ENCODE assay signal across 1 cellular context in the genomic region with DNA sequence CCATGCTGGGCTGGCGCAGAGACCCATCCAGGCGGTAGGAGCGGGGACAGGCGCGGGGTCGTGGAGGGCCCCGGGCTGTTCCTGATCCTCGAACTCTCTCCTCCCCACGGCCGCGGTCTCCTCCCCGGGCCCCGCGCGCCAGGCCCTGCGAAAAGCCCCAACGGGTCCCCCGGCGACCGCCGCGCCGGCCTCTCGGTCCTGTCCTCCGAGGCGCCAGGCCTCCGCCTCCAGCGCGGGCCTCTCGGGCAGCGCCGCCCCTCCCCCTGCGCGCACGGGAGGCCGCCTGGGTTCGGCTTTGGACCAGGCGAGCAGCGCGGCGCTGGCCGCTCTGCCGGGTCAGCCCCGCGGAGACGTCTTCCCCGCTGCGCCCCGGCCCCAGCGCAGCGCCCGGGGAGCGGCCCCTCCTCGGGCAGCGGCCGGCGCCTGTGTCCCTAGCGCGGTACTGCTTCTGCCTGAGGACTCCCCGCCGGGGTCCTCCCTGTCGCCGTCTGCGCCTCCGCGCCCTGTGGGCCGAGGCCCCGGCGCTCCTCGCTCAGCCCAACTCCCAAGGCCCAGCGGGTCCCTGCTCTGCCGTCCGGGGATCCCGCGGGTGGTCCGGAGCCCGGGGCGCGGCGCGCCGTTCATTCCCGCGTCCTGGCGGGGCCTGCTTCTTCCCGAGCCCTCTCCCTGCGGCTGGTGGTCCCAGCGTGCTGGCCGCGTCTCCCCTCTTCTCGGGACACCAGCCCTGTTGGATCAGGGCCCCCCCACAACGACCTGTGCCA.
TF ChIP-seq lines count a peak whose summit lies in the region.

No MANE protein-coding gene starts in this region.

TF ChIP-seq in K562, 482 proteins besides CTCF, POLR2A, EP300 and RAD21:
- no peak for TF ChIP-seq SRSF3 (IDR thresholded peaks at IDR 0.05; ENCODE audit: insufficient read depth, low read length)
- TF ChIP-seq SRF (CRISPR knock-in tag; IDR thresholded peaks at IDR 0.05): no peak
- TF ChIP-seq RFX7 (CRISPR knock-in tag; IDR thresholded peaks at IDR 0.05): no peak
- no peak for TF ChIP-seq GATA2 (CRISPR knock-in tag; IDR thresholded peaks at IDR 0.05)
- TF ChIP-seq, protein P1, sequence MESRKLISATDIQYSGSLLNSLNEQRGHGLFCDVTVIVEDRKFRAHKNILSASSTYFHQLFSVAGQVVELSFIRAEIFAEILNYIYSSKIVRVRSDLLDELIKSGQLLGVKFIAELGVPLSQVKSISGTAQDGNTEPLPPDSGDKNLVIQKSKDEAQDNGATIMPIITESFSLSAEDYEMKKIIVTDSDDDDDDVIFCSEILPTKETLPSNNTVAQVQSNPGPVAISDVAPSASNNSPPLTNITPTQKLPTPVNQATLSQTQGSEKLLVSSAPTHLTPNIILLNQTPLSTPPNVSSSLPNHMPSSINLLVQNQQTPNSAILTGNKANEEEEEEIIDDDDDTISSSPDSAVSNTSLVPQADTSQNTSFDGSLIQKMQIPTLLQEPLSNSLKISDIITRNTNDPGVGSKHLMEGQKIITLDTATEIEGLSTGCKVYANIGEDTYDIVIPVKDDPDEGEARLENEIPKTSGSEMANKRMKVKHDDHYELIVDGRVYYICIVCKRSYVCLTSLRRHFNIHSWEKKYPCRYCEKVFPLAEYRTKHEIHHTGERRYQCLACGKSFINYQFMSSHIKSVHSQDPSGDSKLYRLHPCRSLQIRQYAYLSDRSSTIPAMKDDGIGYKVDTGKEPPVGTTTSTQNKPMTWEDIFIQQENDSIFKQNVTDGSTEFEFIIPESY (CRISPR knock-in tag; IDR thresholded peaks at IDR 0.05): 0 out of 2 replicates have a peak, but pooled peaks have one; percentile 44
- TF ChIP-seq TSHZ1 (CRISPR knock-in tag; IDR thresholded peaks at IDR 0.05): no peak
- TF ChIP-seq E2F8 (IDR thresholded peaks at IDR 0.05; ENCODE audit: low read depth, partially characterized antibody): no peak
